Comparison of ENCODE assay signal across 19 cellular contexts in genomic region chr11:46838501-46838900, GRCh38.
"Had no signal": no experiment of that assay in that cellular context is flagged by ENCODE, and none has a peak within 500 bp of the region (broad histone marks: within the 10 kb centered on the region; RNA-seq: fewer than 3 reads in every experiment).

No MANE protein-coding gene starts in this region.

- H3K27me3 ChIP-seq: SJSA1 had no signal

- H3K9me3 ChIP-seq: SJSA1 had no signal

- H3K27ac ChIP-seq: SJSA1 had no signal

- H3K4me3 ChIP-seq: SJSA1, SK-N-MC had no signal

- DNase-seq: KG1, MM.1S, NCI-H1092 treated with DMSO at 0.1 percent for 48 hours, NCI-H1436, NCI-H187, NCI-H2029, NCI-H2081 treated with DMSO at 0.1 percent for 48 hours, NCI-H2171, NCI-H226, NCI-H446, NCI-H510A, NCI-H524 treated with DMSO at 0.1 percent for 48 hours, NCI-H69, NCI-H774, Right ventricle myocardium superior, RPMI8226, SIG-M5 had no signal
